ENCODE assay signal across 7 cellular contexts in genomic region chr1:182029002-182029378, GRCh38. TPM values are rescaled to one million over a fixed set of nuclear protein-coding genes. Genes with fewer than 3 reads are reported as not detected.
A peak's percentile ranks its signal among the peaks of the same experiment; 100 is the strongest.
DNase-seq lines count a peak whose midpoint lies in the region; ATAC-seq and TF ChIP-seq lines count a peak whose summit lies in the region.

No MANE protein-coding gene starts in this region.

- intact Hi-C loops in stomach (cut with DNase I; ENCODE audit: low total_unique reads): no loop called here

- H3K27me3 ChIP-seq in HL-60 (ENCODE audit: insufficient read depth, poor library complexity, severe bottlenecking) (no peaks in the 10 kb centered on the region), iPS-18a (ENCODE audit: control insufficient read depth, insufficient read depth, low read length) (no peaks in the 10 kb centered on the region), stomach (no peaks in the 10 kb centered on the region)

- H3K9me3 Mint-ChIP-seq in activated T-helper 17 cell treated with anti-CD3 and anti-CD28 coated beads, Interleukin-2, amount 50 U/mL, for 72 hours: peaks cover 7% of the 10 kb centered on the region

- H3K4me1 ChIP-seq in iPS-18a (ENCODE audit: control insufficient read depth, low read depth, low read length) (peaks cover 6% of the 10 kb centered on the region), stomach (peaks cover 4 to 17% (median 16%) of the 10 kb centered on the region in 4 donors)

- H3K27ac Mint-ChIP-seq in activated T-helper 17 cell treated with anti-CD3 and anti-CD28 coated beads, Interleukin-2, amount 50 U/mL, for 72 hours: peak overlapping the region; percentile 93

- peaks cover 10% of the 10 kb centered on the region for H3K4me1 Mint-ChIP-seq in activated T-helper 17 cell treated with anti-CD3 and anti-CD28 coated beads, Interleukin-2, amount 50 U/mL, for 72 hours

- TF ChIP-seq POLR2A in stomach (IDR thresholded peaks at IDR 0.05): no peak

- peak overlapping the region; percentile 53 for H3K4me3 ChIP-seq in HL-60 (replicated peaks; ENCODE audit: insufficient read depth, low read length)
- peak overlapping the region; percentile 76 for H3K4me3 ChIP-seq in iPS-18a (ENCODE audit: low read length)
- peak overlapping the region; percentile 60 to 73 (median 67) for H3K4me3 ChIP-seq in stomach

- H3K27me3 Mint-ChIP-seq in activated T-helper 17 cell treated with anti-CD3 and anti-CD28 coated beads, Interleukin-2, amount 50 U/mL, for 72 hours: no peaks in the 10 kb centered on the region

- ATAC-seq in activated T-helper 17 cell treated with anti-CD3 and anti-CD28 coated beads, Interleukin-2, amount 50 U/mL, for 72 hours (replicated peaks): no peak
- ATAC-seq in HG03460 (IDR thresholded peaks at IDR 0.05; ENCODE audit: unreplicated experiment): no peak
- no peak for ATAC-seq in GM19452 (IDR thresholded peaks at IDR 0.05; ENCODE audit: unreplicated experiment)

- H3K9ac ChIP-seq in iPS-18a (ENCODE audit: low read length): peak overlapping the region; percentile 73

- no peak for TF ChIP-seq CTCF in HL-60 (IDR thresholded peaks at IDR 0.05; ENCODE audit: insufficient read depth, low read length)
- TF ChIP-seq CTCF in stomach (IDR thresholded peaks at IDR 0.05): no peak

- H3K27ac ChIP-seq in HL-60 (replicated peaks) (peak overlapping the region; percentile 66), iPS-18a (ENCODE audit: low read length) (peak overlapping the region; percentile 59), stomach (peak overlapping the region; percentile 74 to 93 (median 91))

- H3K4me3 Mint-ChIP-seq in activated T-helper 17 cell treated with anti-CD3 and anti-CD28 coated beads, Interleukin-2, amount 50 U/mL, for 72 hours: peak overlapping the region; percentile 91

- no peak for TF ChIP-seq EP300 in stomach (IDR thresholded peaks at IDR 0.05)

- no peak for DNase-seq in HL-60 (ENCODE audit: low read depth in 1 of 2, low spot score in 1 of 2)
- no peak for DNase-seq in stomach
- DNase-seq in activated gamma-delta T cell (lab: John Stamatoyannopoulos, UW): no peak

- H3K9me3 ChIP-seq in iPS-18a (ENCODE audit: control insufficient read depth, low read depth, low read length) (no peaks in the 10 kb centered on the region), stomach (no peaks in the 10 kb centered on the region)

- H3K36me3 Mint-ChIP-seq in activated T-helper 17 cell treated with anti-CD3 and anti-CD28 coated beads, Interleukin-2, amount 50 U/mL, for 72 hours (ENCODE audit: low read depth): peaks cover 5% of the 10 kb centered on the region

- H3K36me3 ChIP-seq in iPS-18a (ENCODE audit: control insufficient read depth, low read depth, low read length) (no peaks in the 10 kb centered on the region), stomach (no peaks in the 10 kb centered on the region)

- 0 to 4% (median 1%) methylated on average over 2 of the region's 2 CpGs for WGBS in stomach, 5 donors

RNA-seq across cellular contexts. Expression of gene ZNF648, which starts 32.5 kb away (rescaled TPM):
- total RNA-seq in activated T-helper 17 cell treated with anti-CD3 and anti-CD28 coated beads, Interleukin-2, amount 50 U/mL, for 72 hours: under 1 TPM in 1 of 2 donors, not detected in 1; 0.21 TPM
- 1 to 10 TPM in 1 of 5 donors, not detected in 4; 1.7 TPM for total RNA-seq in stomach
- polyA plus RNA-seq in stomach: under 1 TPM in 2 of 3 donors, not detected in 1; 0.03 to 0.12 TPM
